1 cellular context compared by ENCODE assay signal in genomic region chr16:22007159-22007508, GRCh38.
TF ChIP-seq lines count a peak whose summit lies in the region.

No MANE protein-coding gene starts in this region.

TF ChIP-seq in HepG2, 621 proteins besides CTCF, POLR2A, EP300 and RAD21 (continued from another document):
- TF ChIP-seq PAXIP1 (CRISPR knock-in tag; conservative IDR thresholded peaks at IDR 0.05) (0 out of 2 replicates have a peak, but pooled peaks have one; percentile 11), SRSF1 (optimal IDR thresholded peaks at IDR 0.05; ENCODE audit: low read depth, low read length) (no peak), PATZ1 (CRISPR knock-in tag; IDR thresholded peaks at IDR 0.05) (peak; percentile 89), LBX2 (CRISPR knock-in tag; IDR thresholded peaks at IDR 0.05; ENCODE audit: borderline replicate concordance) (0 out of 2 replicates have a peak, but pooled peaks have one; percentile 54), MEIS2 (CRISPR knock-in tag; IDR thresholded peaks at IDR 0.05) (no peak), IKZF5 (CRISPR knock-in tag; IDR thresholded peaks at IDR 0.05) (no peak)
